Comparison of ENCODE assay signal across 9 cellular contexts in genomic region chr18:49168970-49169619, GRCh38.
DNase-seq lines count a peak whose midpoint lies in the region; ATAC-seq and TF ChIP-seq lines count a peak whose summit lies in the region.
"Had no signal": no experiment of that assay in that cellular context is flagged by ENCODE, and none has a peak within 500 bp of the region (broad histone marks: within the 10 kb centered on the region; RNA-seq: fewer than 3 reads in every experiment).

No MANE protein-coding gene starts in this region.

- H3K36me3 Mint-ChIP-seq in MCF 10A (ENCODE audit: insufficient read depth, unreplicated experiment): peaks cover 5% of the 10 kb centered on the region

- peak overlapping the region; percentile 47 for H3K4me3 ChIP-seq in GM12864 (ENCODE audit: low read depth, low read length)

- ATAC-seq in GM19468 (IDR thresholded peaks at IDR 0.05; ENCODE audit: extremely low read depth, unreplicated experiment): peak; percentile 60
- peak; percentile 74 for ATAC-seq in HG03469 (IDR thresholded peaks at IDR 0.05; ENCODE audit: unreplicated experiment)

- no peaks in the 10 kb centered on the region for H3K27me3 Mint-ChIP-seq in MCF 10A (ENCODE audit: insufficient read depth, unreplicated experiment)

- CTCF ChIA-PET in MCF 10A (lab: Yijun Ruan, JAX): interaction anchor here (0.7 to 0.8 kb wide), 2 partner anchors 10 to 449 kb away, joined by 3 to 6 read pairs; no protein-coding TSS in a partner anchor

- H3K4me3 Mint-ChIP-seq in MCF 10A (ENCODE audit: unreplicated experiment): no peak overlapping the region
- H3K4me3 Mint-ChIP-seq: dendritic cell treated with granulocyte-macrophage colony-stimulating factor and Interleukin-4, amounts not matched to agents 40 ng/mL and 50 ng/mL, for 4 days had no signal

- H3K27ac Mint-ChIP-seq in MCF 10A (ENCODE audit: low read depth, unreplicated experiment): no peak overlapping the region
- H3K27ac Mint-ChIP-seq: dendritic cell treated with granulocyte-macrophage colony-stimulating factor and Interleukin-4, amounts not matched to agents 40 ng/mL and 50 ng/mL, for 4 days had no signal

- BruUV-seq in MCF 10A (replicated peaks; lab: Mats Ljungman, UMichigan): no TSS peak

- peaks cover 6% of the 10 kb centered on the region for H3K4me1 Mint-ChIP-seq in MCF 10A (ENCODE audit: insufficient read depth, unreplicated experiment)

- peaks cover 9% of the 10 kb centered on the region for H3K9me3 Mint-ChIP-seq in MCF 10A (ENCODE audit: unreplicated experiment)

- DNase-seq in GM12864 (ENCODE audit: low read depth) (peak; percentile 50), cerebellar cortex (ENCODE audit: low spot score) (peak; percentile 16), NCI-H2227 treated with DMSO at 0.1 percent for 48 hours (lab: John Stamatoyannopoulos, UW) (no peak), GM19240 (ENCODE audit: insufficient read length, low spot score) (no peak), MCF 10A (ENCODE audit: unreplicated experiment) (no peak), AG08396 (ENCODE audit: low spot score) (no peak)

- intact Hi-C loops in MCF 10A (cut with micrococcal nuclease): no loop called here

- POLR2A ChIA-PET in MCF 10A (lab: Yijun Ruan, JAX): interaction anchor here (0.6 kb wide), 1 partner anchor 292 kb away, joined by 3 read pairs; no protein-coding TSS in a partner anchor

- TF ChIP-seq CTCF in GM12864 (IDR thresholded peaks at IDR 0.05; ENCODE audit: low read depth, low read length, missing control alignments) (peak; percentile 34), MCF 10A (IDR thresholded peaks at IDR 0.05; ENCODE audit: unreplicated experiment) (no peak)

Comparison
In these comparisons a context has a peak if more than half of its experiments do, and no peak if none do; other contexts are left out.
1. DNase-seq: peak in GM12864 (single experiment) and cerebellar cortex (single experiment); none in NCI-H2227 treated with DMSO at 0.1 percent for 48 hours (single experiment), GM19240 (single experiment), MCF 10A (single experiment) and AG08396 (single experiment).